ENCODE assay signal across 10 cellular contexts in genomic region chr5:72166070-72166979, GRCh38. TPM values are rescaled to one million over a fixed set of nuclear protein-coding genes. Genes with fewer than 3 reads are reported as not detected.
DNase-seq lines count a peak whose midpoint lies in the region; ATAC-seq and TF ChIP-seq lines count a peak whose summit lies in the region.
"Had no signal": no experiment of that assay in that cellular context is flagged by ENCODE, and none has a peak within 500 bp of the region (broad histone marks: within the 10 kb centered on the region; RNA-seq: fewer than 3 reads in every experiment).

No MANE protein-coding gene starts in this region.

- no peak for TF ChIP-seq POLR2A in prostate gland (IDR thresholded peaks at IDR 0.05)

- peak overlapping the region; percentile 30; the same call in 1 of the 2 replicates for H3K9ac ChIP-seq in SK-N-SH

- H3K27ac ChIP-seq in SK-N-SH (ENCODE audit: low read depth in 2 of 2, low read length in 1 of 2) (peak overlapping the region; percentile 83 to 100), prostate gland (peak overlapping the region in 1 of 2 donors; percentile 17)

- POLR2A ChIA-PET in SK-N-SH (lab: Yijun Ruan, JAX), result interaction anchor here (0.6 to 2.0 kb wide), 6 partner anchors 56 to 391 kb away, joined by 3 to 11 read pairs (median 6); partner anchors contain the start of genes MAP1B, MRPS27 and PTCD2

- 14% methylated on average over 15 of the region's 15 CpGs for WGBS in SK-N-SH (ENCODE audit: low lambda C conversion rate)
- WGBS in prostate gland, result 14% methylated on average over 15 of the region's 15 CpGs

- intact Hi-C loops in prostate gland (cut with DNase I), result no loop called here

- ATAC-seq in HG02678 (IDR thresholded peaks at IDR 0.05; ENCODE audit: unreplicated experiment) (no peak), HG02981 (IDR thresholded peaks at IDR 0.05; ENCODE audit: unreplicated experiment) (no peak)
- ATAC-seq in stimulated activated naive B cell treated with anti-CD40 and anti-IgM and Interleukin-4, amounts not matched to agents 10 μg/mL and 1 μg/mL and 100 μg/mL, for 72 hours (replicated peaks), result no peak
- ATAC-seq: HCT116 had no signal

- H4K20me1 ChIP-seq in SK-N-SH (ENCODE audit: insufficient read depth), result peaks cover 98% of the 10 kb centered on the region

- H2AFZ ChIP-seq in SK-N-SH (ENCODE audit: low read depth), result no peak overlapping the region

- no peak overlapping the region for H3K4me3 Mint-ChIP-seq in stimulated activated naive B cell treated with anti-CD40 and anti-IgM and Interleukin-4, amounts not matched to agents 10 μg/mL and 1 μg/mL and 100 μg/mL, for 72 hours
- H3K4me3 Mint-ChIP-seq: central memory CD8-positive, alpha-beta T cell had no signal

- no peak for TF ChIP-seq CTCF in SK-N-SH (IDR thresholded peaks at IDR 0.05)
- TF ChIP-seq CTCF in foreskin fibroblast (IDR thresholded peaks at IDR 0.05; ENCODE audit: low read depth, low read length), result no peak
- no peak for TF ChIP-seq CTCF in prostate gland (IDR thresholded peaks at IDR 0.05)

- H3K36me3 Mint-ChIP-seq in stimulated activated naive B cell treated with anti-CD40 and anti-IgM and Interleukin-4, amounts not matched to agents 10 μg/mL and 1 μg/mL and 100 μg/mL, for 72 hours, result no peaks in the 10 kb centered on the region

- CTCF ChIA-PET in SK-N-SH (lab: Yijun Ruan, JAX), result interaction anchor here (0.6 to 3.0 kb wide), 9 partner anchors 10 to 384 kb away, joined by 3 to 11 read pairs (median 5); no protein-coding TSS in a partner anchor

- peaks cover 100% of the 10 kb centered on the region for H3K79me2 ChIP-seq in SK-N-SH (ENCODE audit: insufficient read depth)

- no peak overlapping the region for H3K27ac Mint-ChIP-seq in stimulated activated naive B cell treated with anti-CD40 and anti-IgM and Interleukin-4, amounts not matched to agents 10 μg/mL and 1 μg/mL and 100 μg/mL, for 72 hours

- peaks cover 26 to 52% of the 10 kb centered on the region in 2 donors for H3K27me3 Mint-ChIP-seq in stimulated activated naive B cell treated with anti-CD40 and anti-IgM and Interleukin-4, amounts not matched to agents 10 μg/mL and 1 μg/mL and 100 μg/mL, for 72 hours

- peak overlapping the region; percentile 31 for H3K4me2 ChIP-seq in SK-N-SH

- H3K4me3 ChIP-seq in SK-N-SH (ENCODE audit: low read depth in 2 of 2, low read length in 1 of 2) (peak overlapping the region in 1 of 2 experiments; percentile 13; a peak in 1 of 4 replicates), foreskin fibroblast (ENCODE audit: low read depth in 1 of 2, low read length in 2 of 2) (peak overlapping the region in 1 of 2 donors; percentile 5), prostate gland (no peak overlapping the region)

- H3K4me1 Mint-ChIP-seq in stimulated activated naive B cell treated with anti-CD40 and anti-IgM and Interleukin-4, amounts not matched to agents 10 μg/mL and 1 μg/mL and 100 μg/mL, for 72 hours, result no peaks in the 10 kb centered on the region
- H3K4me1 Mint-ChIP-seq: central memory CD8-positive, alpha-beta T cell had no signal

- peak; percentile 19 for TF ChIP-seq RAD21 in SK-N-SH (IDR thresholded peaks at IDR 0.05; ENCODE audit: low read length)

- H3K27me3 ChIP-seq in SK-N-SH (ENCODE audit: insufficient read depth), result no peaks in the 10 kb centered on the region
- no peaks in the 10 kb centered on the region for H3K27me3 ChIP-seq in prostate gland (replicated peaks; ENCODE audit: insufficient read depth)

- peak in 1 of 2 experiments; percentile 89; a peak in 2 of 4 replicates for TF ChIP-seq EP300 in SK-N-SH (IDR thresholded peaks at IDR 0.05; ENCODE audit: borderline replicate concordance in 1 of 2, low read depth in 1 of 2, low read length in 1 of 2)

- peaks cover 37 to 69% of the 10 kb centered on the region in 2 experiments for H3K36me3 ChIP-seq in SK-N-SH (replicated peaks in 1 of 2; ENCODE audit: control insufficient read depth in 1 of 2, insufficient read depth in 2 of 2, low read length in 1 of 2)
- H3K36me3 ChIP-seq in prostate gland, result no peaks in the 10 kb centered on the region

- H3K9me2 ChIP-seq in SK-N-SH, result no peaks in the 10 kb centered on the region

- peaks cover 69% of the 10 kb centered on the region for H3F3A ChIP-seq in SK-N-SH (replicated peaks; ENCODE audit: insufficient read depth)

- H3K9me3 ChIP-seq in SK-N-SH (no peaks in the 10 kb centered on the region), prostate gland (no peaks in the 10 kb centered on the region)

- DNase-seq in HPDE6-E6E7 (ENCODE audit: extremely low spot score) (peak; percentile 53), SK-N-SH (peak; percentile 78), foreskin fibroblast (peak; percentile 80 to 89), prostate gland (ENCODE audit: low spot score) (peak; percentile 65), NOMO-1 treated with dmso at 0.1 percent for 144 hours (lab: John Stamatoyannopoulos, UW; ENCODE audit: unreplicated experiment) (no peak)
- no peak for DNase-seq in stimulated activated naive B cell treated with anti-CD40 and anti-IgM and Interleukin-4, amounts not matched to agents 10 μg/mL and 1 μg/mL and 100 μg/mL, for 72 hours

- no peaks in the 10 kb centered on the region for H3K9me3 Mint-ChIP-seq in stimulated activated naive B cell treated with anti-CD40 and anti-IgM and Interleukin-4, amounts not matched to agents 10 μg/mL and 1 μg/mL and 100 μg/mL, for 72 hours
- H3K9me3 Mint-ChIP-seq: central memory CD8-positive, alpha-beta T cell had no signal

- H3K4me1 ChIP-seq in SK-N-SH (ENCODE audit: control insufficient read depth in 1 of 2, insufficient read depth in 2 of 2, low read depth in 1 of 2, low read length in 1 of 2) (peaks cover 52 to 55% of the 10 kb centered on the region in 2 experiments), prostate gland (replicated peaks) (no peaks in the 10 kb centered on the region)

TF ChIP-seq in SK-N-SH, 30 proteins besides CTCF, POLR2A, EP300 and RAD21 (continues in another document):
- peak; percentile 49; the same call in 1 of the 2 replicates for TF ChIP-seq TEAD4 (IDR thresholded peaks at IDR 0.05; ENCODE audit: borderline replicate concordance, insufficient read depth)
- TF ChIP-seq EZH2phosphoT487 (IDR thresholded peaks at IDR 0.05; ENCODE audit: borderline replicate concordance, low read depth), result no peak
- peak; percentile 92; the same call in 1 of the 2 replicates for TF ChIP-seq FOXJ3 (CRISPR knock-in tag; IDR thresholded peaks at IDR 0.05)
- TF ChIP-seq, protein P1, sequence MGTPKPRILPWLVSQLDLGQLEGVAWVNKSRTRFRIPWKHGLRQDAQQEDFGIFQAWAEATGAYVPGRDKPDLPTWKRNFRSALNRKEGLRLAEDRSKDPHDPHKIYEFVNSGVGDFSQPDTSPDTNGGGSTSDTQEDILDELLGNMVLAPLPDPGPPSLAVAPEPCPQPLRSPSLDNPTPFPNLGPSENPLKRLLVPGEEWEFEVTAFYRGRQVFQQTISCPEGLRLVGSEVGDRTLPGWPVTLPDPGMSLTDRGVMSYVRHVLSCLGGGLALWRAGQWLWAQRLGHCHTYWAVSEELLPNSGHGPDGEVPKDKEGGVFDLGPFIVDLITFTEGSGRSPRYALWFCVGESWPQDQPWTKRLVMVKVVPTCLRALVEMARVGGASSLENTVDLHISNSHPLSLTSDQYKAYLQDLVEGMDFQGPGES (IDR thresholded peaks at IDR 0.05; ENCODE audit: low read depth, low read length), result no peak
- TF ChIP-seq TCF12 (IDR thresholded peaks at IDR 0.05), result peak; percentile 68
- TF ChIP-seq TAF1 (IDR thresholded peaks at IDR 0.05; ENCODE audit: borderline replicate concordance, low read depth, low read length), result 0 out of 2 replicates have a peak, but pooled peaks have one; percentile 42
- TF ChIP-seq NFIC (IDR thresholded peaks at IDR 0.05; ENCODE audit: borderline replicate concordance), result peak; percentile 87
- TF ChIP-seq SMC3 (IDR thresholded peaks at IDR 0.05; ENCODE audit: low read depth, low read length), result no peak
- TF ChIP-seq CHD2 (IDR thresholded peaks at IDR 0.05; ENCODE audit: low read length, partially characterized antibody), result peak; percentile 96
- TF ChIP-seq MAX (IDR thresholded peaks at IDR 0.05; ENCODE audit: low read depth), result 0 out of 2 replicates have a peak, but pooled peaks have one; percentile 6
- TF ChIP-seq RFX5 (IDR thresholded peaks at IDR 0.05; ENCODE audit: low read length), result no peak
- peak; percentile 60; the same call in 1 of the 2 replicates for TF ChIP-seq SIN3A (IDR thresholded peaks at IDR 0.05; ENCODE audit: borderline replicate concordance, low read depth, low read length)
- TF ChIP-seq GATA2 (CRISPR knock-in tag; IDR thresholded peaks at IDR 0.05), result peak; percentile 88
- peak; percentile 48; the same call in 1 of the 2 replicates for TF ChIP-seq REST (IDR thresholded peaks at IDR 0.05; ENCODE audit: low read depth, low read length)

RNA-seq across cellular contexts. Expression of gene MAP1B, which starts 59.0 kb away (rescaled TPM):
- 47.5 and 48.5 TPM in 2 replicates for polyA plus RNA-seq in SK-N-SH (2012; rRNA removed)
- polyA plus RNA-seq in SK-N-SH (2012; cell fraction: cytosol; rRNA removed), result 59.8 and 60.6 TPM in 2 replicates
- 69.5 and 70.5 TPM in 2 replicates for polyA plus RNA-seq in SK-N-SH (2012; cell fraction: nucleus; rRNA removed)
- total RNA-seq in prostate gland, result 100 to 1,000 TPM in 1 of 2 donors, 10 to 100 TPM in 1; 99.6 to 515 TPM

Comparison
In these comparisons a context has a peak if more than half of its experiments do, and no peak if none do; other contexts are left out.
1. DNase-seq: peak in HPDE6-E6E7 (single experiment), SK-N-SH (single experiment), foreskin fibroblast (2 of 2) and prostate gland (single experiment); none in stimulated activated naive B cell treated with anti-CD40 and anti-IgM and Interleukin-4, amounts not matched to agents 10 μg/mL and 1 μg/mL and 100 μg/mL, for 72 hours (single experiment) and NOMO-1 treated with dmso at 0.1 percent for 144 hours (single experiment).